ENCODE assay signal across 1 cellular context in the genomic region with DNA sequence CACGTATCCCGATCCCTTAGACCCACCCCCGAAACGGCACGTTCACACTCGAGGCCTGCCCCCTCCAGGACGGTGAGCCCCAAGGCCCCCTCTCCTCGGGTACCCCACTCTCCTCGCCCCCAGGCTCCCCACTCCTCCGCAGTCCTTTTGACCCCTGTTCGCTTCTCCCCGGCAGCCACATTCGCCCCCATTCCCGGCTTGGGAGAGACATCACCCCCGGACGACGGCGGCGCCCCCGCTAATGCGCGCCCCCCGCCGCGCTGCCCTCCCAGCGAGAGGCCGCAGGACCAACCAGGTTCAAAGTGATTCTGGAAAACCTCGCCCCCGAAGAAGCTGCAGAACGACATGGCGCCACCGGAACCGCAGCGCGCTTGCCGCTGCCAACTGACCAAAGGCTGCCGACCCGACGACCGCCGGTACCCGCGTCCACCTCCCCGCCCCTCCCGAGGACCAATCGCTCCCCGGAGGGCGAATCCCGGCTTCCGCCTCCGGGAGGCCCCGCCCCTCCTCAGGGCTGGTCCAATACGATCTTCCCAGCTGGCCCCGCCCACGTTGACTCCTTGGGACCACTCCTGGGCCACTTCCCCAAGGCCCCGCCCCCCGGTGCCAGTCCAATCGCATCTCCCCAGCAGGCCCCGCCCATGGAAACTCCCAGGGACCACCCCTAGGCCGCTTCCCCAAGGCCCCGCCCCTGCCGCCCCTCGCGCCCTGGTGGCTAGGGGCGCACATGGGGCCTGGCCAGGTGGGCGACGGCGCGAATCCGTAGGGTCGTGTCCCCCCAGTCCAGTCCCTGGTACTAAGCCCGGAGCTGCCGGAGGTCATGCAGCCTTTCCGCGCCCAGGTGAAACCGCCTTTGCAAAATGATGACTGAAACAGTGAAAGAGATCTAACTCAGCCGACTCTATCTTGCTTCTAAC.
TF ChIP-seq lines count a peak whose summit lies in the region.

A gene with protein sequence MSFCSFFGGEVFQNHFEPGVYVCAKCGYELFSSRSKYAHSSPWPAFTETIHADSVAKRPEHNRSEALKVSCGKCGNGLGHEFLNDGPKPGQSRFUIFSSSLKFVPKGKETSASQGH (minus strand): TSS at position 390 of the 917 bp plus-strand sequence. CDS start 43 bp downstream, at position 347.

TF ChIP-seq in GM12878, 131 proteins besides CTCF, POLR2A, EP300 and RAD21 (continued from another document and continues in another):
- TF ChIP-seq, protein P1, sequence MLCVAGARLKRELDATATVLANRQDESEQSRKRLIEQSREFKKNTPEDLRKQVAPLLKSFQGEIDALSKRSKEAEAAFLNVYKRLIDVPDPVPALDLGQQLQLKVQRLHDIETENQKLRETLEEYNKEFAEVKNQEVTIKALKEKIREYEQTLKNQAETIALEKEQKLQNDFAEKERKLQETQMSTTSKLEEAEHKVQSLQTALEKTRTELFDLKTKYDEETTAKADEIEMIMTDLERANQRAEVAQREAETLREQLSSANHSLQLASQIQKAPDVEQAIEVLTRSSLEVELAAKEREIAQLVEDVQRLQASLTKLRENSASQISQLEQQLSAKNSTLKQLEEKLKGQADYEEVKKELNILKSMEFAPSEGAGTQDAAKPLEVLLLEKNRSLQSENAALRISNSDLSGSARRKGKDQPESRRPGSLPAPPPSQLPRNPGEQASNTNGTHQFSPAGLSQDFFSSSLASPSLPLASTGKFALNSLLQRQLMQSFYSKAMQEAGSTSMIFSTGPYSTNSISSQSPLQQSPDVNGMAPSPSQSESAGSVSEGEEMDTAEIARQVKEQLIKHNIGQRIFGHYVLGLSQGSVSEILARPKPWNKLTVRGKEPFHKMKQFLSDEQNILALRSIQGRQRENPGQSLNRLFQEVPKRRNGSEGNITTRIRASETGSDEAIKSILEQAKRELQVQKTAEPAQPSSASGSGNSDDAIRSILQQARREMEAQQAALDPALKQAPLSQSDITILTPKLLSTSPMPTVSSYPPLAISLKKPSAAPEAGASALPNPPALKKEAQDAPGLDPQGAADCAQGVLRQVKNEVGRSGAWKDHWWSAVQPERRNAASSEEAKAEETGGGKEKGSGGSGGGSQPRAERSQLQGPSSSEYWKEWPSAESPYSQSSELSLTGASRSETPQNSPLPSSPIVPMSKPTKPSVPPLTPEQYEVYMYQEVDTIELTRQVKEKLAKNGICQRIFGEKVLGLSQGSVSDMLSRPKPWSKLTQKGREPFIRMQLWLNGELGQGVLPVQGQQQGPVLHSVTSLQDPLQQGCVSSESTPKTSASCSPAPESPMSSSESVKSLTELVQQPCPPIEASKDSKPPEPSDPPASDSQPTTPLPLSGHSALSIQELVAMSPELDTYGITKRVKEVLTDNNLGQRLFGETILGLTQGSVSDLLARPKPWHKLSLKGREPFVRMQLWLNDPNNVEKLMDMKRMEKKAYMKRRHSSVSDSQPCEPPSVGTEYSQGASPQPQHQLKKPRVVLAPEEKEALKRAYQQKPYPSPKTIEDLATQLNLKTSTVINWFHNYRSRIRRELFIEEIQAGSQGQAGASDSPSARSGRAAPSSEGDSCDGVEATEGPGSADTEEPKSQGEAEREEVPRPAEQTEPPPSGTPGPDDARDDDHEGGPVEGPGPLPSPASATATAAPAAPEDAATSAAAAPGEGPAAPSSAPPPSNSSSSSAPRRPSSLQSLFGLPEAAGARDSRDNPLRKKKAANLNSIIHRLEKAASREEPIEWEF (IDR thresholded peaks at IDR 0.05; ENCODE audit: insufficient replicate concordance, low read depth, low read length), result no peak
- TF ChIP-seq NBN (IDR thresholded peaks at IDR 0.05), result peak; percentile 24
- TF ChIP-seq TARDBP (IDR thresholded peaks at IDR 0.05; ENCODE audit: borderline replicate concordance), result no peak
- TF ChIP-seq, protein P2, sequence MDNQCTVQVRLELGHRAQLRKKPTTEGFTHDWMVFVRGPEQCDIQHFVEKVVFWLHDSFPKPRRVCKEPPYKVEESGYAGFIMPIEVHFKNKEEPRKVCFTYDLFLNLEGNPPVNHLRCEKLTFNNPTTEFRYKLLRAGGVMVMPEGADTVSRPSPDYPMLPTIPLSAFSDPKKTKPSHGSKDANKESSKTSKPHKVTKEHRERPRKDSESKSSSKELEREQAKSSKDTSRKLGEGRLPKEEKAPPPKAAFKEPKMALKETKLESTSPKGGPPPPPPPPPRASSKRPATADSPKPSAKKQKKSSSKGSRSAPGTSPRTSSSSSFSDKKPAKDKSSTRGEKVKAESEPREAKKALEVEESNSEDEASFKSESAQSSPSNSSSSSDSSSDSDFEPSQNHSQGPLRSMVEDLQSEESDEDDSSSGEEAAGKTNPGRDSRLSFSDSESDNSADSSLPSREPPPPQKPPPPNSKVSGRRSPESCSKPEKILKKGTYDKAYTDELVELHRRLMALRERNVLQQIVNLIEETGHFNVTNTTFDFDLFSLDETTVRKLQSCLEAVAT (IDR thresholded peaks at IDR 0.05), result 0 out of 2 replicates have a peak, but pooled peaks have one; percentile 19
- TF ChIP-seq, protein P3, sequence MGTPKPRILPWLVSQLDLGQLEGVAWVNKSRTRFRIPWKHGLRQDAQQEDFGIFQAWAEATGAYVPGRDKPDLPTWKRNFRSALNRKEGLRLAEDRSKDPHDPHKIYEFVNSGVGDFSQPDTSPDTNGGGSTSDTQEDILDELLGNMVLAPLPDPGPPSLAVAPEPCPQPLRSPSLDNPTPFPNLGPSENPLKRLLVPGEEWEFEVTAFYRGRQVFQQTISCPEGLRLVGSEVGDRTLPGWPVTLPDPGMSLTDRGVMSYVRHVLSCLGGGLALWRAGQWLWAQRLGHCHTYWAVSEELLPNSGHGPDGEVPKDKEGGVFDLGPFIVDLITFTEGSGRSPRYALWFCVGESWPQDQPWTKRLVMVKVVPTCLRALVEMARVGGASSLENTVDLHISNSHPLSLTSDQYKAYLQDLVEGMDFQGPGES (IDR thresholded peaks at IDR 0.05), result 0 out of 2 replicates have a peak, but pooled peaks have one; percentile 28
- peak; percentile 45; the same call in 1 of the 2 replicates for TF ChIP-seq RB1 (IDR thresholded peaks at IDR 0.05; ENCODE audit: borderline replicate concordance)
- TF ChIP-seq, protein P4, sequence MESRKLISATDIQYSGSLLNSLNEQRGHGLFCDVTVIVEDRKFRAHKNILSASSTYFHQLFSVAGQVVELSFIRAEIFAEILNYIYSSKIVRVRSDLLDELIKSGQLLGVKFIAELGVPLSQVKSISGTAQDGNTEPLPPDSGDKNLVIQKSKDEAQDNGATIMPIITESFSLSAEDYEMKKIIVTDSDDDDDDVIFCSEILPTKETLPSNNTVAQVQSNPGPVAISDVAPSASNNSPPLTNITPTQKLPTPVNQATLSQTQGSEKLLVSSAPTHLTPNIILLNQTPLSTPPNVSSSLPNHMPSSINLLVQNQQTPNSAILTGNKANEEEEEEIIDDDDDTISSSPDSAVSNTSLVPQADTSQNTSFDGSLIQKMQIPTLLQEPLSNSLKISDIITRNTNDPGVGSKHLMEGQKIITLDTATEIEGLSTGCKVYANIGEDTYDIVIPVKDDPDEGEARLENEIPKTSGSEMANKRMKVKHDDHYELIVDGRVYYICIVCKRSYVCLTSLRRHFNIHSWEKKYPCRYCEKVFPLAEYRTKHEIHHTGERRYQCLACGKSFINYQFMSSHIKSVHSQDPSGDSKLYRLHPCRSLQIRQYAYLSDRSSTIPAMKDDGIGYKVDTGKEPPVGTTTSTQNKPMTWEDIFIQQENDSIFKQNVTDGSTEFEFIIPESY (IDR thresholded peaks at IDR 0.05), result no peak
- TF ChIP-seq PML (IDR thresholded peaks at IDR 0.05; ENCODE audit: low read length), result no peak
- TF ChIP-seq TCF7 (IDR thresholded peaks at IDR 0.05; ENCODE audit: borderline replicate concordance), result no peak
- TF ChIP-seq MYC (IDR thresholded peaks at IDR 0.05; ENCODE audit: insufficient read depth, insufficient read length, insufficient replicate concordance, low read length, severe bottlenecking), result no peak
- TF ChIP-seq GATAD2B (conservative IDR thresholded peaks at IDR 0.05; ENCODE audit: low read depth), result peak; percentile 64
- peak; percentile 34; the same call in 1 of the 2 replicates for TF ChIP-seq CREB1 (IDR thresholded peaks at IDR 0.05; ENCODE audit: low read depth)
- no peak for TF ChIP-seq SREBF2 (IDR thresholded peaks at IDR 0.05; ENCODE audit: low read length)
- TF ChIP-seq BACH1 (IDR thresholded peaks at IDR 0.05; ENCODE audit: borderline replicate concordance), result peak; percentile 17; the same call in 1 of the 2 replicates
- TF ChIP-seq MEF2A (IDR thresholded peaks at IDR 0.05; ENCODE audit: insufficient read depth, low read depth, low read length), result no peak
- TF ChIP-seq SMARCA5 (IDR thresholded peaks at IDR 0.05), result peak; percentile 40; the same call in 1 of the 2 replicates
- TF ChIP-seq SUZ12 (IDR thresholded peaks at IDR 0.05; ENCODE audit: unreplicated experiment), result no peak
- TF ChIP-seq, protein P5, sequence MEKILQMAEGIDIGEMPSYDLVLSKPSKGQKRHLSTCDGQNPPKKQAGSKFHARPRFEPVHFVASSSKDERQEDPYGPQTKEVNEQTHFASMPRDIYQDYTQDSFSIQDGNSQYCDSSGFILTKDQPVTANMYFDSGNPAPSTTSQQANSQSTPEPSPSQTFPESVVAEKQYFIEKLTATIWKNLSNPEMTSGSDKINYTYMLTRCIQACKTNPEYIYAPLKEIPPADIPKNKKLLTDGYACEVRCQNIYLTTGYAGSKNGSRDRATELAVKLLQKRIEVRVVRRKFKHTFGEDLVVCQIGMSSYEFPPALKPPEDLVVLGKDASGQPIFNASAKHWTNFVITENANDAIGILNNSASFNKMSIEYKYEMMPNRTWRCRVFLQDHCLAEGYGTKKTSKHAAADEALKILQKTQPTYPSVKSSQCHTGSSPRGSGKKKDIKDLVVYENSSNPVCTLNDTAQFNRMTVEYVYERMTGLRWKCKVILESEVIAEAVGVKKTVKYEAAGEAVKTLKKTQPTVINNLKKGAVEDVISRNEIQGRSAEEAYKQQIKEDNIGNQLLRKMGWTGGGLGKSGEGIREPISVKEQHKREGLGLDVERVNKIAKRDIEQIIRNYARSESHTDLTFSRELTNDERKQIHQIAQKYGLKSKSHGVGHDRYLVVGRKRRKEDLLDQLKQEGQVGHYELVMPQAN (conservative IDR thresholded peaks at IDR 0.05), result peak; percentile 79
- TF ChIP-seq ZZZ3 (IDR thresholded peaks at IDR 0.05; ENCODE audit: control insufficient read depth, insufficient read length, low read depth), result no peak
- peak; percentile 79; the same call in 1 of the 2 replicates for TF ChIP-seq POLR2AphosphoS5 (IDR thresholded peaks at IDR 0.05; ENCODE audit: low read length)
- no peak for TF ChIP-seq FOXK2 (IDR thresholded peaks at IDR 0.05)
- peak; percentile 23; the same call in 1 of the 2 replicates for TF ChIP-seq NR2F1 (conservative IDR thresholded peaks at IDR 0.05)
- 0 out of 2 replicates have a peak, but pooled peaks have one; percentile 41 for TF ChIP-seq SMAD5 (IDR thresholded peaks at IDR 0.05; ENCODE audit: low read depth)
- TF ChIP-seq CHD4 (IDR thresholded peaks at IDR 0.05), result no peak
- TF ChIP-seq RUNX3 (IDR thresholded peaks at IDR 0.05; ENCODE audit: low read length), result peak; percentile 27; the same call in 1 of the 2 replicates
- TF ChIP-seq MYB (IDR thresholded peaks at IDR 0.05; ENCODE audit: borderline replicate concordance, low read depth, low read length), result no peak
- TF ChIP-seq LARP7 (IDR thresholded peaks at IDR 0.05), result no peak
- TF ChIP-seq, protein P6, sequence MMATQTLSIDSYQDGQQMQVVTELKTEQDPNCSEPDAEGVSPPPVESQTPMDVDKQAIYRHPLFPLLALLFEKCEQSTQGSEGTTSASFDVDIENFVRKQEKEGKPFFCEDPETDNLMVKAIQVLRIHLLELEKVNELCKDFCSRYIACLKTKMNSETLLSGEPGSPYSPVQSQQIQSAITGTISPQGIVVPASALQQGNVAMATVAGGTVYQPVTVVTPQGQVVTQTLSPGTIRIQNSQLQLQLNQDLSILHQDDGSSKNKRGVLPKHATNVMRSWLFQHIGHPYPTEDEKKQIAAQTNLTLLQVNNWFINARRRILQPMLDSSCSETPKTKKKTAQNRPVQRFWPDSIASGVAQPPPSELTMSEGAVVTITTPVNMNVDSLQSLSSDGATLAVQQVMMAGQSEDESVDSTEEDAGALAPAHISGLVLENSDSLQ (IDR thresholded peaks at IDR 0.05), result peak; percentile 39; the same call in 1 of the 2 replicates
- TF ChIP-seq SPI1 (IDR thresholded peaks at IDR 0.05; ENCODE audit: borderline replicate concordance, insufficient read depth, low read depth, low read length), result peak; percentile 37; the same call in 1 of the 2 replicates
- TF ChIP-seq JUND (IDR thresholded peaks at IDR 0.05; ENCODE audit: low read depth, low read length), result no peak
- TF ChIP-seq, protein P7, sequence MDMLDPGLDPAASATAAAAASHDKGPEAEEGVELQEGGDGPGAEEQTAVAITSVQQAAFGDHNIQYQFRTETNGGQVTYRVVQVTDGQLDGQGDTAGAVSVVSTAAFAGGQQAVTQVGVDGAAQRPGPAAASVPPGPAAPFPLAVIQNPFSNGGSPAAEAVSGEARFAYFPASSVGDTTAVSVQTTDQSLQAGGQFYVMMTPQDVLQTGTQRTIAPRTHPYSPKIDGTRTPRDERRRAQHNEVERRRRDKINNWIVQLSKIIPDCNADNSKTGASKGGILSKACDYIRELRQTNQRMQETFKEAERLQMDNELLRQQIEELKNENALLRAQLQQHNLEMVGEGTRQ (IDR thresholded peaks at IDR 0.05; ENCODE audit: borderline replicate concordance, low read depth, low read length), result no peak
- TF ChIP-seq MXI1 (IDR thresholded peaks at IDR 0.05; ENCODE audit: low read depth, low read length), result no peak; the same call in 1 of the 2 replicates
- TF ChIP-seq, protein P8, sequence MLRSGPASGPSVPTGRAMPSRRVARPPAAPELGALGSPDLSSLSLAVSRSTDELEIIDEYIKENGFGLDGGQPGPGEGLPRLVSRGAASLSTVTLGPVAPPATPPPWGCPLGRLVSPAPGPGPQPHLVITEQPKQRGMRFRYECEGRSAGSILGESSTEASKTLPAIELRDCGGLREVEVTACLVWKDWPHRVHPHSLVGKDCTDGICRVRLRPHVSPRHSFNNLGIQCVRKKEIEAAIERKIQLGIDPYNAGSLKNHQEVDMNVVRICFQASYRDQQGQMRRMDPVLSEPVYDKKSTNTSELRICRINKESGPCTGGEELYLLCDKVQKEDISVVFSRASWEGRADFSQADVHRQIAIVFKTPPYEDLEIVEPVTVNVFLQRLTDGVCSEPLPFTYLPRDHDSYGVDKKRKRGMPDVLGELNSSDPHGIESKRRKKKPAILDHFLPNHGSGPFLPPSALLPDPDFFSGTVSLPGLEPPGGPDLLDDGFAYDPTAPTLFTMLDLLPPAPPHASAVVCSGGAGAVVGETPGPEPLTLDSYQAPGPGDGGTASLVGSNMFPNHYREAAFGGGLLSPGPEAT (IDR thresholded peaks at IDR 0.05; ENCODE audit: low read depth), result peak; percentile 89; the same call in 1 of the 2 replicates
- peak; percentile 87 for TF ChIP-seq SP1 (IDR thresholded peaks at IDR 0.05; ENCODE audit: low read depth, low read length)
- peak; percentile 66; the same call in 1 of the 2 replicates for TF ChIP-seq DPF2 (IDR thresholded peaks at IDR 0.05)
- no peak for TF ChIP-seq ZSCAN29 (IDR thresholded peaks at IDR 0.05)
- TF ChIP-seq RAD51 (IDR thresholded peaks at IDR 0.05), result no peak
- TF ChIP-seq POU2F2 (IDR thresholded peaks at IDR 0.05; ENCODE audit: borderline replicate concordance, low read depth, low read length), result peak; percentile 23; the same call in 1 of the 3 replicates
- peak; percentile 54 for TF ChIP-seq IKZF1 (conservative IDR thresholded peaks at IDR 0.05)
